31 cellular contexts compared by ENCODE assay signal in genomic region chr12:118310320-118310719, GRCh38.
"Had no signal": no experiment of that assay in that cellular context is flagged by ENCODE, and none has a peak within 500 bp of the region (broad histone marks: within the 10 kb centered on the region; RNA-seq: fewer than 3 reads in every experiment).

No MANE protein-coding gene starts in this region.

- H3K27me3 ChIP-seq: adrenal gland, ascending aorta, cardiac muscle cell had no signal

- H3K9me3 ChIP-seq: adrenal gland, ascending aorta had no signal

- H3K36me3 ChIP-seq: adrenal gland, ascending aorta, cardiac muscle cell had no signal

- ATAC-seq: activated CD8-positive, alpha-beta T cell treated with anti-CD3 and anti-CD28 coated beads for 36 hours; activated naive CD4-positive, alpha-beta T cell treated with anti-CD3 and anti-CD28 coated beads, Interleukin-2, amount 50 U/mL, for 72 hours; activated T-cell treated with anti-CD3 and anti-CD28 coated beads, Interleukin-2, amount 50 U/mL, for 4 hours; activated T-cell treated with anti-CD3 and anti-CD28 coated beads, Interleukin-2, amount 50 U/mL, for 72 hours; activated T-helper 17 cell treated with anti-CD3 and anti-CD28 coated beads, Interleukin-2, amount 50 U/mL, for 72 hours had no signal

- H3K27ac ChIP-seq: adrenal gland, ascending aorta, cardiac muscle cell, VCaP had no signal

- DNase-seq: activated B cell treated with CpG ODN at 0.5 μM for 24 hours; activated CD4-positive, alpha-beta T cell treated with anti-CD3 and anti-CD28 coated beads for 4 hours; activated CD4-positive, alpha-beta T cell treated with anti-CD3 and anti-CD28 coated beads, Interleukin-2, amount 10 ng/mL, durations not matched to agents 24 days and 14 days; activated CD4-positive, alpha-beta T cell treated with anti-CD3 and anti-CD28 coated beads, Interleukin-2, amount 50 U/mL, for 1 hour; activated CD4-positive, alpha-beta T cell treated with anti-CD3 and anti-CD28 coated beads, Interleukin-2, amount 50 U/mL, for 4 hours; activated CD4-positive, CD25-positive, alpha-beta regulatory T cell treated with anti-CD3 and anti-CD28 coated beads, Interleukin-2, amount 50 U/mL, for 72 hours; activated CD8-positive, alpha-beta memory T cell treated with anti-CD3 and anti-CD28 coated beads, Interleukin-2, amount 50 U/mL, for 4 hours; activated effector memory CD4-positive, alpha-beta T cell treated with anti-CD3 and anti-CD28 coated beads, Interleukin-2, amount 50 U/mL, for 16 hours; activated gamma-delta T cell treated with Interleukin-2 at 50 U/mL for 16 hours; activated naive CD4-positive, alpha-beta T cell; activated naive CD4-positive, alpha-beta T cell treated with anti-CD3 and anti-CD28 coated beads for 36 hours; activated naive CD4-positive, alpha-beta T cell treated with anti-CD3 and anti-CD28 coated beads, Interleukin-2, amount 50 U/mL, for 16 hours; activated naive CD8-positive, alpha-beta T cell treated with anti-CD3 and anti-CD28 coated beads for 36 hours; activated T-cell treated with anti-CD3 and anti-CD28 coated beads for 4 hours; activated T-cell treated with anti-CD3 and anti-CD28 coated beads, Interleukin-2, amount 50 U/mL, for 1 hour; activated T-cell treated with anti-CD3 and anti-CD28 coated beads, Interleukin-2, amount 50 U/mL, for 4 hours; activated T-cell treated with anti-CD3 and anti-CD28 coated beads, Interleukin-2, amount 50 U/mL, for 72 hours; adrenal gland; amniotic stem cell; caudate nucleus; cerebellar nuclear complex; T-helper 2 cell; T-helper 9 cell had no signal

- H3K4me3 ChIP-seq: adrenal gland, ascending aorta, cardiac muscle cell had no signal

- FAIRE-seq: bronchial epithelial cell, TTC549 had no signal
